In genomic region chr17:8658800-8659199, GRCh38 we compare ENCODE assay signal across 24 cellular contexts.
"Had no signal": no experiment of that assay in that cellular context is flagged by ENCODE, and none has a peak within 500 bp of the region (broad histone marks: within the 10 kb centered on the region; RNA-seq: fewer than 3 reads in every experiment).

No MANE protein-coding gene starts in this region.

- H3K27me3 ChIP-seq: gastrocnemius medialis, left lung, ovary, sigmoid colon, stomach, tibial nerve, upper lobe of right lung, uterus had no signal

- H3K4me3 ChIP-seq: coronary artery, gastrocnemius medialis, left lung, ovary, psoas muscle, sigmoid colon, stomach, thoracic aorta, tibial nerve, upper lobe of right lung, uterus had no signal

- ATAC-seq: gastrocnemius medialis; left cardiac atrium; left lung; naive thymus-derived CD8-positive, alpha-beta T cell; psoas muscle; right cardiac atrium; stimulated activated effector memory CD8-positive, alpha-beta T cell treated with anti-CD3 and anti-CD28 coated beads, Interleukin-12 subunit alpha, Interleukin-12 subunit beta, amount 100 ng/mL, for 72 hours; upper lobe of right lung had no signal

- H3K4me1 ChIP-seq: gastrocnemius medialis, left lung, psoas muscle, sigmoid colon, stomach, tibial nerve, upper lobe of right lung, uterus had no signal

- H3K27ac ChIP-seq: coronary artery, gastrocnemius medialis, left lung, ovary, psoas muscle, sigmoid colon, stomach, thoracic aorta, tibial nerve, upper lobe of right lung, uterus had no signal

- DNase-seq: dermis blood vessel endothelial cell; effector CD4-positive, alpha-beta T cell; gastrocnemius medialis; head of caudate nucleus; left cardiac atrium; left lung; mesenchymal stem cell; naive thymus-derived CD8-positive, alpha-beta T cell; nephron progenitor cell; occipital lobe; ovary; psoas muscle; right cardiac atrium; sigmoid colon; stimulated activated CD4-positive, alpha-beta T cell treated with anti-CD3 and anti-CD28 coated beads, Interleukin-2, amount 100 ng/mL, for 24 hours; stimulated activated CD4-positive, alpha-beta T cell treated with anti-CD3 and anti-CD28 coated beads, Interleukin-4, amount 100 ng/mL, for 24 hours; stimulated activated naive CD4-positive, alpha-beta T cell treated with Interleukin-2 at 50 U/mL for 16 hours; stomach; upper lobe of right lung; uterus had no signal

- H3K9me3 ChIP-seq: gastrocnemius medialis, psoas muscle, upper lobe of right lung, uterus had no signal

- H3K36me3 ChIP-seq: gastrocnemius medialis, left lung, ovary, sigmoid colon, stomach, thoracic aorta, tibial nerve, upper lobe of right lung, uterus had no signal
